In genomic region chr5:42590566-42590965, GRCh38 we compare ENCODE assay signal across 23 cellular contexts.
DNase-seq lines count a peak whose midpoint lies in the region; ATAC-seq and TF ChIP-seq lines count a peak whose summit lies in the region.
"Had no signal": no experiment of that assay in that cellular context is flagged by ENCODE, and none has a peak within 500 bp of the region (broad histone marks: within the 10 kb centered on the region; RNA-seq: fewer than 3 reads in every experiment).

No MANE protein-coding gene starts in this region.

- intact Hi-C loops in left ventricle myocardium inferior (cut with micrococcal nuclease) = loop anchor here (5.0 kb wide), 1 partner anchor 168 kb away; the partner anchor contains the start of gene GHR

- no peak overlapping the region for H3K9ac ChIP-seq in adipocyte (ENCODE audit: low read length)
- H3K9ac ChIP-seq in subcutaneous abdominal adipose tissue (ENCODE audit: low read length in 5 of 5) = no peak overlapping the region

- no peaks in the 10 kb centered on the region for H3K27me3 Mint-ChIP-seq in nephron (ENCODE audit: low read depth)

- H3K36me3 Mint-ChIP-seq in nephron (ENCODE audit: low read depth) = no peaks in the 10 kb centered on the region
- H3K36me3 Mint-ChIP-seq: memory B cell; stimulated activated memory B cell treated with anti-CD40 and anti-IgM and Interleukin-4, amounts not matched to agents 10 μg/mL and 1 μg/mL and 100 μg/mL, for 72 hours had no signal

- no peaks in the 10 kb centered on the region for H3K9me3 ChIP-seq in adipocyte (ENCODE audit: control insufficient read depth, low read length)
- H3K9me3 ChIP-seq in left ventricle myocardium inferior (replicated peaks) = no peaks in the 10 kb centered on the region
- no peaks in the 10 kb centered on the region for H3K9me3 ChIP-seq in subcutaneous abdominal adipose tissue (ENCODE audit: control insufficient read depth in 5 of 5, low read length in 5 of 5)
- H3K9me3 ChIP-seq: vagina had no signal

- H3K4me3 ChIP-seq in adipocyte (ENCODE audit: low read length) (peak overlapping the region; percentile 4), left ventricle myocardium inferior (peak overlapping the region; percentile 31), subcutaneous abdominal adipose tissue (ENCODE audit: low read depth in 1 of 5, low read length in 5 of 5) (no peak overlapping the region)
- H3K4me3 ChIP-seq: vagina had no signal

- no peaks in the 10 kb centered on the region for H3K27me3 ChIP-seq in adipocyte (replicated peaks; ENCODE audit: control insufficient read depth, insufficient read depth, low read length)
- H3K27me3 ChIP-seq in left ventricle myocardium inferior (ENCODE audit: low read depth) = no peaks in the 10 kb centered on the region
- no peaks in the 10 kb centered on the region for H3K27me3 ChIP-seq in subcutaneous abdominal adipose tissue (ENCODE audit: control insufficient read depth in 5 of 5, insufficient read depth in 4 of 5, low read length in 5 of 5)
- H3K27me3 ChIP-seq: vagina had no signal

- H3K27ac Mint-ChIP-seq in nephron = peak overlapping the region; percentile 81 to 85 (median 84)
- H3K27ac Mint-ChIP-seq: activated naive CD8-positive, alpha-beta T cell treated with anti-CD3 and anti-CD28 coated beads, Interleukin-2, amount 50 U/mL, for 24 hours; memory B cell; stimulated activated memory B cell treated with anti-CD40 and anti-IgM and Interleukin-4, amounts not matched to agents 10 μg/mL and 1 μg/mL and 100 μg/mL, for 72 hours; T-helper 2 cell treated with Interferon-gamma antibody and Interleukin-4, amounts not matched to agents 5 μg/mL and 100 μg/mL, for 36 hours had no signal

- ATAC-seq in GM21423 (IDR thresholded peaks at IDR 0.05; ENCODE audit: unreplicated experiment) = no peak
- ATAC-seq: activated naive CD8-positive, alpha-beta T cell treated with anti-CD3 and anti-CD28 coated beads, Interleukin-2, amount 50 U/mL, for 24 hours; PC-3; stimulated activated memory B cell treated with anti-CD40 and anti-IgM and Interleukin-4, amounts not matched to agents 10 μg/mL and 1 μg/mL and 100 μg/mL, for 72 hours had no signal

- H3K4me1 ChIP-seq in adipocyte (ENCODE audit: control insufficient read depth, insufficient read depth, low read length) (peaks cover 36% of the 10 kb centered on the region), left ventricle myocardium inferior (peaks cover 78% of the 10 kb centered on the region), subcutaneous abdominal adipose tissue (ENCODE audit: control insufficient read depth in 5 of 5, insufficient read depth in 5 of 5, low read length in 5 of 5) (peaks cover 9 to 36% (median 28%) of the 10 kb centered on the region in 5 donors)

- H3K9me3 Mint-ChIP-seq in nephron = no peaks in the 10 kb centered on the region
- H3K9me3 Mint-ChIP-seq: activated naive CD8-positive, alpha-beta T cell treated with anti-CD3 and anti-CD28 coated beads, Interleukin-2, amount 50 U/mL, for 24 hours; memory B cell; stimulated activated memory B cell treated with anti-CD40 and anti-IgM and Interleukin-4, amounts not matched to agents 10 μg/mL and 1 μg/mL and 100 μg/mL, for 72 hours; T-helper 2 cell treated with Interferon-gamma antibody and Interleukin-4, amounts not matched to agents 5 μg/mL and 100 μg/mL, for 36 hours had no signal

- H3K27ac ChIP-seq in left ventricle myocardium inferior (replicated peaks) (peak overlapping the region; percentile 82), subcutaneous abdominal adipose tissue (ENCODE audit: low read depth, low read length) (peak overlapping the region; percentile 38)
- H3K27ac ChIP-seq: vagina had no signal

- H3K4me1 Mint-ChIP-seq in nephron = peaks cover 63% of the 10 kb centered on the region
- H3K4me1 Mint-ChIP-seq: activated naive CD8-positive, alpha-beta T cell treated with anti-CD3 and anti-CD28 coated beads, Interleukin-2, amount 50 U/mL, for 24 hours had no signal

- H3K4me3 Mint-ChIP-seq in nephron = no peak overlapping the region
- H3K4me3 Mint-ChIP-seq: activated naive CD8-positive, alpha-beta T cell treated with anti-CD3 and anti-CD28 coated beads, Interleukin-2, amount 50 U/mL, for 24 hours; memory B cell; stimulated activated memory B cell treated with anti-CD40 and anti-IgM and Interleukin-4, amounts not matched to agents 10 μg/mL and 1 μg/mL and 100 μg/mL, for 72 hours; T-helper 2 cell treated with Interferon-gamma antibody and Interleukin-4, amounts not matched to agents 5 μg/mL and 100 μg/mL, for 36 hours had no signal

- no peaks in the 10 kb centered on the region for H3K36me3 ChIP-seq in adipocyte (ENCODE audit: control insufficient read depth, insufficient read depth, low read length, severe bottlenecking)
- no peaks in the 10 kb centered on the region for H3K36me3 ChIP-seq in left ventricle myocardium inferior
- H3K36me3 ChIP-seq in subcutaneous abdominal adipose tissue (ENCODE audit: control insufficient read depth in 5 of 5, insufficient read depth in 5 of 5, low read length in 5 of 5) = no peaks in the 10 kb centered on the region
- H3K36me3 ChIP-seq: vagina had no signal

- no peak for DNase-seq in adipocyte (ENCODE audit: low read depth)
- no peak for DNase-seq in left ventricle myocardium inferior
- no peak for DNase-seq in activated effector memory CD4-positive, alpha-beta T cell treated with anti-CD3 and anti-CD28 coated beads, Interleukin-2, amount 50 U/mL, for 16 hours
- no peak for DNase-seq in NCI-H1105 (lab: John Stamatoyannopoulos, UW)
- no peak for DNase-seq in ecto neural progenitor cell (ENCODE audit: low spot score)
- DNase-seq: activated CD4-positive, alpha-beta T cell treated with anti-CD3 and anti-CD28 coated beads for 4 hours; activated gamma-delta T cell treated with Interleukin-2 at 50 U/mL for 16 hours; activated naive CD8-positive, alpha-beta T cell treated with anti-CD3 and anti-CD28 coated beads, Interleukin-2, amount 50 U/mL, for 24 hours; activated T-cell treated with anti-CD3 and anti-CD28 coated beads, Interleukin-2, amount 50 U/mL, for 1 hour; glutamatergic neuron; GOT3; NCI-H1092 treated with DMSO at 0.1 percent for 48 hours; NCI-H187 treated with DMSO at 0.1 percent for 48 hours; NCI-H2171 treated with DMSO at 0.1 percent for 48 hours; PC-3; stimulated activated CD4-positive, alpha-beta T cell treated with anti-CD3 and anti-CD28 coated beads, Interleukin-4, amount 100 ng/mL, for 4 hours had no signal

- TF ChIP-seq CTCF in left ventricle myocardium inferior (IDR thresholded peaks at IDR 0.05; ENCODE audit: borderline replicate concordance) = no peak
- no peak for TF ChIP-seq CTCF in nephron (IDR thresholded peaks at IDR 0.05; ENCODE audit: unreplicated experiment in 3 of 3)

Comparison
In these comparisons a context has a peak if more than half of its experiments do, and no peak if none do; other contexts are left out.
1. H3K4me3 ChIP-seq: peak in adipocyte (single experiment) and left ventricle myocardium inferior (single experiment); none in subcutaneous abdominal adipose tissue (0 of 5).